Comparison of ENCODE assay signal across 18 cellular contexts in genomic region chr5:115531380-115531779, GRCh38.
"Had no signal": no experiment of that assay in that cellular context is flagged by ENCODE, and none has a peak within 500 bp of the region (broad histone marks: within the 10 kb centered on the region; RNA-seq: fewer than 3 reads in every experiment).

No MANE protein-coding gene starts in this region.

- H3K36me3 ChIP-seq: prostate gland, right lobe of liver had no signal

- H3K9me3 ChIP-seq: mucosa of descending colon, prostate gland, right lobe of liver had no signal

- H3K27me3 Mint-ChIP-seq: activated naive CD8-positive, alpha-beta T cell treated with anti-CD3 and anti-CD28 coated beads, Interleukin-2, amount 10 ng/mL, durations not matched to agents 7 days and 5 days; effector memory CD8-positive, alpha-beta T cell; naive thymus-derived CD8-positive, alpha-beta T cell; stimulated activated naive B cell treated with anti-CD40 and anti-IgM and Interleukin-4, amounts not matched to agents 10 μg/mL and 1 μg/mL and 100 μg/mL, for 72 hours had no signal

- H3K4me3 ChIP-seq: mucosa of descending colon, prostate gland, right lobe of liver had no signal

- H3K4me1 ChIP-seq: prostate gland had no signal

- DNase-seq: activated CD4-positive, alpha-beta T cell treated with anti-CD3 and anti-CD28 coated beads, Interleukin-2, amount 50 U/mL, for 48 hours; activated CD4-positive, CD25-positive, alpha-beta regulatory T cell treated with anti-CD3 and anti-CD28 coated beads, Interleukin-2, amount 50 U/mL, for 72 hours; activated CD8-positive, alpha-beta memory T cell treated with anti-CD3 and anti-CD28 coated beads, Interleukin-2, amount 50 U/mL, for 4 hours; activated gamma-delta T cell treated with Interleukin-2 at 50 U/mL for 16 hours; activated naive CD8-positive, alpha-beta T cell treated with anti-CD3 and anti-CD28 coated beads, Interleukin-2, amount 10 ng/mL, durations not matched to agents 7 days and 5 days; activated T-cell treated with anti-CD3 and anti-CD28 coated beads, Interleukin-2, amount 50 U/mL, for 72 hours; central memory CD4-positive, alpha-beta T cell; effector memory CD8-positive, alpha-beta T cell; glutamatergic neuron; immature natural killer cell; left cardiac atrium; mucosa of descending colon; naive thymus-derived CD8-positive, alpha-beta T cell; right lobe of liver; stimulated activated CD4-positive, alpha-beta T cell treated with anti-CD3 and anti-CD28 coated beads, Interleukin-2, amount 100 ng/mL, for 24 hours; stimulated activated naive B cell treated with anti-CD40 and anti-IgM and Interleukin-4, amounts not matched to agents 10 μg/mL and 1 μg/mL and 100 μg/mL, for 72 hours had no signal

- H3K27ac ChIP-seq: prostate gland, right lobe of liver had no signal

- H3K9me3 Mint-ChIP-seq: activated naive CD8-positive, alpha-beta T cell treated with anti-CD3 and anti-CD28 coated beads, Interleukin-2, amount 10 ng/mL, durations not matched to agents 7 days and 5 days; activated T-cell treated with anti-CD3 and anti-CD28 coated beads, Interleukin-2, amount 50 U/mL, for 72 hours; effector memory CD8-positive, alpha-beta T cell; immature natural killer cell; T-helper 2 cell treated with Interferon-gamma antibody and Interleukin-4, amounts not matched to agents 5 μg/mL and 100 μg/mL, for 36 hours had no signal

- H3K27ac Mint-ChIP-seq: activated naive CD8-positive, alpha-beta T cell treated with anti-CD3 and anti-CD28 coated beads, Interleukin-2, amount 10 ng/mL, durations not matched to agents 7 days and 5 days; activated T-cell treated with anti-CD3 and anti-CD28 coated beads, Interleukin-2, amount 50 U/mL, for 72 hours; effector memory CD8-positive, alpha-beta T cell; naive thymus-derived CD8-positive, alpha-beta T cell; stimulated activated naive B cell treated with anti-CD40 and anti-IgM and Interleukin-4, amounts not matched to agents 10 μg/mL and 1 μg/mL and 100 μg/mL, for 72 hours; T-helper 2 cell treated with Interferon-gamma antibody and Interleukin-4, amounts not matched to agents 5 μg/mL and 100 μg/mL, for 36 hours had no signal

- H3K4me3 Mint-ChIP-seq: activated naive CD8-positive, alpha-beta T cell treated with anti-CD3 and anti-CD28 coated beads, Interleukin-2, amount 10 ng/mL, durations not matched to agents 7 days and 5 days; activated T-cell treated with anti-CD3 and anti-CD28 coated beads, Interleukin-2, amount 50 U/mL, for 72 hours; stimulated activated naive B cell treated with anti-CD40 and anti-IgM and Interleukin-4, amounts not matched to agents 10 μg/mL and 1 μg/mL and 100 μg/mL, for 72 hours; T-helper 2 cell treated with Interferon-gamma antibody and Interleukin-4, amounts not matched to agents 5 μg/mL and 100 μg/mL, for 36 hours had no signal

- H3K27me3 ChIP-seq: right lobe of liver had no signal

- ATAC-seq: activated T-cell treated with anti-CD3 and anti-CD28 coated beads, Interleukin-2, amount 50 U/mL, for 72 hours; effector memory CD8-positive, alpha-beta T cell; naive thymus-derived CD8-positive, alpha-beta T cell; stimulated activated naive B cell treated with anti-CD40 and anti-IgM and Interleukin-4, amounts not matched to agents 10 μg/mL and 1 μg/mL and 100 μg/mL, for 72 hours had no signal
